Comparison of ENCODE assay signal across 17 cellular contexts in the genomic region with DNA sequence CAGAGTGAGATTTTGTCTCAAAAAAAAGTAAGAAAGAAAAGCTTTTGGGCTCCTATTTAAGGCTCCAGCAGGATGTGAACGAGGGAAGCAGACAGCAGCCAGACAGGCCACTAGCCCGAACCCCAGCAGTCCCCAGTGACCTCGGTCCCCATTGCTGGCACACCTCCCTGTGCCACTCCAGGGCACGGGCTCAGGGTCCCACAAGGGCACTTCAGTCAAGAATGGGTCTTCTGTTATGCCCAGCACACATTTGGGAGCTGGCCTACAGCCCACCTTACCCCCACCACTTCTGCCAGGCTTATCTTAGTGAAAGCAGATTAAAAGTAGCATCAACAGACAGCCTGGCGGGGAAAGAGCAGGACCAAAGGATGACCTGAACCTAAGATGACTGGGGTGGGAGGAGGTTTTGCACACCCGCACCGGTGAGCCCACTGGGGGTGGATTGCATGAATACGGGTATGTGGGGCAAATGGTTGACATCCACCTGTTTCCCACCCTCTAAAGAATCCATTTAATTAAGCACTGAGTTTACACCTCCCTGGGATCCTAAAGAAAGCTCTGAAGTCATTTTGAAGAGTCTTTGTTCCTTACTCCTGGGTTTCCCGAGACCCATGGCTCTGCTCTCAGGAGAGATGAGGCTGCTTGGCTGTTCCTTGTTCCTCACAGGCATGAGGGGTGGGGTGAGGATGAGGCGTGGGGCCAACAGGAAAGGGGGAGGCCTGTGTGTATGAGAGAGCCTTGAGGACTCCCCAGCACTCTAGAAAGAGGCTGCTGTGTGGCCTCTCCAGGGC. TPM values are rescaled to one million over a fixed set of nuclear protein-coding genes. Genes with fewer than 3 reads are reported as not detected.
"Had no signal": no experiment of that assay in that cellular context is flagged by ENCODE, and none has a peak within 500 bp of the region (broad histone marks: within the 10 kb centered on the region; RNA-seq: fewer than 3 reads in every experiment).

No MANE protein-coding gene starts in this region.

- H3K4me3 Mint-ChIP-seq: brain; central memory CD8-positive, alpha-beta T cell; neural crest cell; stimulated activated effector memory CD8-positive, alpha-beta T cell treated with anti-CD3 and anti-CD28 coated beads, Interleukin-12 subunit alpha, Interleukin-12 subunit beta, amount 100 ng/mL, for 72 hours had no signal

- H3K9me3 Mint-ChIP-seq: brain; central memory CD8-positive, alpha-beta T cell; neural crest cell; stimulated activated effector memory CD8-positive, alpha-beta T cell treated with anti-CD3 and anti-CD28 coated beads, Interleukin-12 subunit alpha, Interleukin-12 subunit beta, amount 100 ng/mL, for 72 hours had no signal

- H3K4me1 Mint-ChIP-seq: central memory CD8-positive, alpha-beta T cell; stimulated activated effector memory CD8-positive, alpha-beta T cell treated with anti-CD3 and anti-CD28 coated beads, Interleukin-12 subunit alpha, Interleukin-12 subunit beta, amount 100 ng/mL, for 72 hours had no signal

- H3K36me3 ChIP-seq: colonic mucosa, pancreas, sigmoid colon had no signal

- H3K36me3 Mint-ChIP-seq: brain; stimulated activated effector memory CD8-positive, alpha-beta T cell treated with anti-CD3 and anti-CD28 coated beads, Interleukin-12 subunit alpha, Interleukin-12 subunit beta, amount 100 ng/mL, for 72 hours had no signal

- H3K4me3 ChIP-seq: colonic mucosa, lung, pancreas, sigmoid colon had no signal

- H3K4me1 ChIP-seq: colonic mucosa, pancreas, sigmoid colon had no signal

- H3K27me3 ChIP-seq: colonic mucosa, pancreas, sigmoid colon had no signal

- H3K27ac Mint-ChIP-seq: stimulated activated effector memory CD8-positive, alpha-beta T cell treated with anti-CD3 and anti-CD28 coated beads, Interleukin-12 subunit alpha, Interleukin-12 subunit beta, amount 100 ng/mL, for 72 hours had no signal

- H3K9me3 ChIP-seq: colonic mucosa, pancreas, sigmoid colon had no signal

- DNase-seq: activated CD4-positive, alpha-beta T cell treated with anti-CD3 and anti-CD28 coated beads for 1 hour; activated CD8-positive, alpha-beta memory T cell treated with anti-CD3 and anti-CD28 coated beads for 24 hours; anterior cingulate cortex; colonic mucosa; midbrain; pancreas; sigmoid colon; stimulated activated CD4-positive, alpha-beta T cell treated with anti-CD3 and anti-CD28 coated beads, Interleukin-4, amount 100 ng/mL, for 24 hours; T1000 had no signal

- H3K27ac ChIP-seq: colonic mucosa, pancreas, sigmoid colon had no signal

RNA-seq across cellular contexts. Expression of gene CHI3L1, which starts 4.7 kb away (rescaled TPM):
- total RNA-seq: frontal cortex; neural crest cell; T-helper 1 cell treated with Interleukin-12 subunit alpha and Interleukin-12 subunit beta and Interleukin-4 antibody, amounts not matched to agents 30 ng/mL and 1 ng/mL, for 36 hours had no signal

RNA-seq across cellular contexts. Expression of gene MYBPH, which starts 6.2 kb away (rescaled TPM):
- total RNA-seq: colonic mucosa; frontal cortex; lung; neural crest cell; pancreas; sigmoid colon; T-helper 1 cell treated with Interleukin-12 subunit alpha and Interleukin-12 subunit beta and Interleukin-4 antibody, amounts not matched to agents 30 ng/mL and 1 ng/mL, for 36 hours; ureter had no signal

RNA-seq across cellular contexts. Expression of gene CHIT1, which starts 47.7 kb away (rescaled TPM):
- total RNA-seq: neural crest cell, sigmoid colon had no signal

RNA-seq across cellular contexts. Expression of gene ADORA1, which starts 54.3 kb away (rescaled TPM):
- total RNA-seq: T-helper 1 cell treated with Interleukin-12 subunit alpha and Interleukin-12 subunit beta and Interleukin-4 antibody, amounts not matched to agents 30 ng/mL and 1 ng/mL, for 36 hours had no signal
